ENCODE assay signal across 8 cellular contexts in the genomic region with DNA sequence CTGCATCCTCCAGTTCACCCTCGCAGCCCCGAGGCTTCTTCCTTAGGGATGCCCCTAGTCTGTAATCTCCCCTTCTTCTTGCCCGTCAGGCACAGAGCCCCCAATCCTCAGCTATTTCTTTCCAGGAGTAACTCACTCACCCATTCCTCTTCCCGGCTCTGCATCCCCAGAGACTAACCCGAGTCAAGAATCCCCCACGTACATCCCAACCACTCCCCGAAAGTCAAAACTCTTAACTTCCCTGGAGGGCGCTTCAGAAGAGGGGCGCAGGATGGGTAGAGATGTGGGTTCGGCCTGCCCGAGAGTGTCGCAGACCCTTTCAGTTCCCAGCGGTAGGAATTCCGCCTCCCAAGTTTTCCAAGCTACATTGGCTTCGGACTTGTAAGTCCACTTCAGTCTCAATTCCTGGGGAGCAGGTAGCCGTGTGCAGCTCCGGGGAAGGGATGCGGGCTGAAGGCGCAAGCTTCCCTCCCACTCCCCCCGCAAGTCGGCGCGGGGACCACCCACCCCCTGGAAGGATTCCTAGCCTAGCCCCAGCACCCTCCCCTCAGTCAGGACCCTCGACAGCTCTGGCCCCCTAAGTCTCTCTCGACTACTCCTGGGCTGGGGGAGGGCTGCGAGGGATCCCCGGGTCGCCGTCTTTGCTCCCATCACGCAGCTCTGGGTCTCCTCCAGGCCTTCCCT. TPM values are rescaled to one million over a fixed set of nuclear protein-coding genes. Genes with fewer than 3 reads are reported as not detected.
DNase-seq lines count a peak whose midpoint lies in the region; ATAC-seq and TF ChIP-seq lines count a peak whose summit lies in the region.

No MANE protein-coding gene starts in this region.

- H3K36me3 ChIP-seq in tibial nerve: no peaks in the 10 kb centered on the region

- no peak overlapping the region for H3K27ac ChIP-seq in tibial nerve

- H3K4me1 ChIP-seq in tibial nerve: peaks cover 0 to 35% (median 15%) of the 10 kb centered on the region in 4 donors

- WGBS in tibial nerve, 2 donors: 0 to 1% methylated on average over 20 to 30 of the region's 30 CpGs

- intact Hi-C loops in Right ventricle myocardium inferior (cut with DNase I) (loop anchor here (1.0 to 5.0 kb wide), 5 partner anchors 57 to 1628 kb away; no protein-coding TSS in a partner anchor), cardiac septum (cut with DNase I) (loop anchor here (2.0 to 10.0 kb wide), 3 partner anchors 172 to 405 kb away; a partner anchor contains a TSS)

- TF ChIP-seq CTCF in tibial nerve (IDR thresholded peaks at IDR 0.05): no peak

- DNase-seq in Right ventricle myocardium inferior (ENCODE audit: missing footprints): no peak
- no peak for DNase-seq in cardiac septum (ENCODE audit: low spot score)
- peak; percentile 63 for DNase-seq in amniotic epithelial cell (ENCODE audit: low read depth)
- DNase-seq in islet precursor cell: peak; percentile 65
- DNase-seq in tibial nerve (ENCODE audit: low spot score in 2 of 2): no peak
- no peak for DNase-seq in superior temporal gyrus (ENCODE audit: extremely low spot score)

- H3K4me3 ChIP-seq in tibial nerve: peak overlapping the region; percentile 8 to 55 (median 48)

- ATAC-seq in Right ventricle myocardium inferior (peak; percentile 16), HG03159 (IDR thresholded peaks at IDR 0.05; ENCODE audit: unreplicated experiment) (no peak), GM18870 (IDR thresholded peaks at IDR 0.05; ENCODE audit: unreplicated experiment) (no peak)

- H3K9me3 ChIP-seq in tibial nerve: no peaks in the 10 kb centered on the region

- peaks cover 0 to 60% of the 10 kb centered on the region in 2 donors for H3K27me3 ChIP-seq in tibial nerve

- TF ChIP-seq EP300 in tibial nerve (IDR thresholded peaks at IDR 0.05): no peak

- no peak for TF ChIP-seq POLR2A in tibial nerve (IDR thresholded peaks at IDR 0.05)

RNA-seq across cellular contexts. Expression of a gene that starts 0.9 kb away (rescaled TPM):
- 2.9 TPM for total RNA-seq in Right ventricle myocardium inferior
- 8.4 TPM for total RNA-seq in cardiac septum
- under 1 TPM in 1 of 4 donors, not detected in 3; 0.30 TPM for total RNA-seq in tibial nerve

Comparison
In these comparisons a context has a peak if more than half of its experiments do, and no peak if none do; other contexts are left out.
1. DNase-seq: peak in amniotic epithelial cell (single experiment) and islet precursor cell (single experiment); none in Right ventricle myocardium inferior (single experiment), cardiac septum (single experiment), tibial nerve (0 of 2) and superior temporal gyrus (single experiment).